ENCODE assay signal across 1 cellular context in genomic region chr9:136847827-136848392, GRCh38.
TF ChIP-seq lines count a peak whose summit lies in the region.

No MANE protein-coding gene starts in this region.

TF ChIP-seq in HepG2, 621 proteins besides CTCF, POLR2A, EP300 and RAD21 (continues in another document):
- TF ChIP-seq ZNF607 (CRISPR knock-in tag; IDR thresholded peaks at IDR 0.05; ENCODE audit: borderline replicate concordance) (peak; percentile 88), TCF7 (IDR thresholded peaks at IDR 0.05; ENCODE audit: low read depth) (no peak), ZKSCAN5 (CRISPR knock-in tag; IDR thresholded peaks at IDR 0.05) (no peak), DDIT3 (CRISPR knock-in tag; IDR thresholded peaks at IDR 0.05) (no peak), JDP2 (CRISPR knock-in tag; IDR thresholded peaks at IDR 0.05; ENCODE audit: borderline replicate concordance) (peak; percentile 45; the same call in 1 of the 2 replicates), ZNF546 (CRISPR knock-in tag; conservative IDR thresholded peaks at IDR 0.05) (0 out of 2 replicates have a peak, but pooled peaks have one; percentile 40), ZNF18 (CRISPR knock-in tag; IDR thresholded peaks at IDR 0.05; ENCODE audit: insufficient replicate concordance) (peak; percentile 65), ARID4A (CRISPR knock-in tag; IDR thresholded peaks at IDR 0.05; ENCODE audit: borderline replicate concordance) (peak; percentile 81), SP4 (CRISPR knock-in tag; IDR thresholded peaks at IDR 0.05) (no peak), ZNF570 (CRISPR knock-in tag; IDR thresholded peaks at IDR 0.05; ENCODE audit: borderline replicate concordance) (0 out of 2 replicates have a peak, but pooled peaks have one; percentile 27), HOXD1 (CRISPR knock-in tag; IDR thresholded peaks at IDR 0.05) (0 out of 2 replicates have a peak, but pooled peaks have one; percentile 33), ZNF776 (CRISPR knock-in tag; IDR thresholded peaks at IDR 0.05) (peak; percentile 57), ZNF383 (CRISPR knock-in tag; IDR thresholded peaks at IDR 0.05; ENCODE audit: borderline replicate concordance) (0 out of 2 replicates have a peak, but pooled peaks have one; percentile 49), ATF6 (CRISPR knock-in tag; conservative IDR thresholded peaks at IDR 0.05) (no peak), HNF1B (CRISPR knock-in tag; IDR thresholded peaks at IDR 0.05) (peak; percentile 75; the same call in 1 of the 2 replicates), ZBTB49 (CRISPR knock-in tag; IDR thresholded peaks at IDR 0.05; ENCODE audit: borderline replicate concordance) (no peak), NR0B2 (CRISPR knock-in tag; IDR thresholded peaks at IDR 0.05) (no peak), ZNF672 (CRISPR knock-in tag; IDR thresholded peaks at IDR 0.05) (0 out of 2 replicates have a peak, but pooled peaks have one; percentile 73), YY1 (IDR thresholded peaks at IDR 0.05; ENCODE audit: insufficient read depth, insufficient replicate concordance, low read depth, low read length) (peak; percentile 22), SAP130 (CRISPR knock-in tag; IDR thresholded peaks at IDR 0.05; ENCODE audit: low read depth) (peak; percentile 68), THAP7 (CRISPR knock-in tag; IDR thresholded peaks at IDR 0.05) (0 out of 2 replicates have a peak, but pooled peaks have one; percentile 60), RCOR2 (CRISPR knock-in tag; IDR thresholded peaks at IDR 0.05) (no peak), GLI4 (CRISPR knock-in tag; IDR thresholded peaks at IDR 0.05; ENCODE audit: borderline replicate concordance) (peak; percentile 84; the same call in 1 of the 2 replicates), ZNF720 (CRISPR knock-in tag; IDR thresholded peaks at IDR 0.05) (no peak), HNF4G (IDR thresholded peaks at IDR 0.05; ENCODE audit: borderline replicate concordance, low read depth, low read length) (no peak), HNF4G (CRISPR knock-in tag; IDR thresholded peaks at IDR 0.05; ENCODE audit: borderline replicate concordance, low read depth) (0 out of 2 replicates have a peak, but pooled peaks have one; percentile 70), BORCS8-MEF2B (CRISPR knock-in tag; IDR thresholded peaks at IDR 0.05) (peak; percentile 78), ZC3H13 (CRISPR knock-in tag; IDR thresholded peaks at IDR 0.05) (peak; percentile 99), ZBTB34 (CRISPR knock-in tag; IDR thresholded peaks at IDR 0.05) (peak; percentile 66; the same call in 1 of the 2 replicates), ZNF224 (CRISPR knock-in tag; IDR thresholded peaks at IDR 0.05) (peak; percentile 80; the same call in 1 of the 2 replicates), ZNF234 (CRISPR knock-in tag; conservative IDR thresholded peaks at IDR 0.05) (peak; percentile 56; the same call in 1 of the 2 replicates), PAXIP1 (CRISPR knock-in tag; conservative IDR thresholded peaks at IDR 0.05) (0 out of 2 replicates have a peak, but pooled peaks have one; percentile 21), HOXA3 (CRISPR knock-in tag; IDR thresholded peaks at IDR 0.05) (peak; percentile 59; the same call in 1 of the 2 replicates), PLRG1 (conservative IDR thresholded peaks at IDR 0.05) (no peak), ZNF577 (CRISPR knock-in tag; IDR thresholded peaks at IDR 0.05; ENCODE audit: borderline replicate concordance, low read depth) (no peak), ZNF512 (CRISPR knock-in tag; IDR thresholded peaks at IDR 0.05) (no peak), ZNF549 (CRISPR knock-in tag; IDR thresholded peaks at IDR 0.05) (no peak), ZNF446 (CRISPR knock-in tag; IDR thresholded peaks at IDR 0.05) (0 out of 2 replicates have a peak, but pooled peaks have one; percentile 26)
